Comparison of ENCODE assay signal across 24 cellular contexts in genomic region chr7:117071597-117071996, GRCh38.
DNase-seq lines count a peak whose midpoint lies in the region; ATAC-seq, FAIRE-seq and TF ChIP-seq lines count a peak whose summit lies in the region.
"Had no signal": no experiment of that assay in that cellular context is flagged by ENCODE, and none has a peak within 500 bp of the region (broad histone marks: within the 10 kb centered on the region; RNA-seq: fewer than 3 reads in every experiment).

No MANE protein-coding gene starts in this region.

- intact Hi-C loops in uterus (cut with DNase I; ENCODE audit: low total_unique reads) = no loop called here

- peaks cover 9% of the 10 kb centered on the region for H3K9me3 Mint-ChIP-seq in T-helper 2 cell treated with Interferon-gamma antibody and Interleukin-4, amounts not matched to agents 5 μg/mL and 100 μg/mL, for 36 hours

- H3K4me3 ChIP-seq in bronchial epithelial cell (ENCODE audit: low read depth, low read length) (no peak overlapping the region), gastroesophageal sphincter (no peak overlapping the region), uterus (no peak overlapping the region)
- H3K4me3 ChIP-seq: esophagus muscularis mucosa, left lung, SJCRH30 had no signal

- FAIRE-seq in bronchial epithelial cell (lab: Jason Lieb, UNC) = no peak
- FAIRE-seq: urothelium cell line had no signal

- TF ChIP-seq POLR2A in gastroesophageal sphincter (IDR thresholded peaks at IDR 0.05) = no peak
- no peak for TF ChIP-seq POLR2A in uterus (IDR thresholded peaks at IDR 0.05)

- no peak for TF ChIP-seq EP300 in gastroesophageal sphincter (IDR thresholded peaks at IDR 0.05)

- H3K27ac Mint-ChIP-seq in T-helper 2 cell treated with Interferon-gamma antibody and Interleukin-4, amounts not matched to agents 5 μg/mL and 100 μg/mL, for 36 hours = no peak overlapping the region
- H3K27ac Mint-ChIP-seq: activated CD8-positive, alpha-beta T cell treated with anti-CD3 and anti-CD28 coated beads for 36 hours; activated naive CD4-positive, alpha-beta T cell treated with anti-CD3 and anti-CD28 coated beads for 36 hours had no signal

- H3K4me1 Mint-ChIP-seq in T-helper 2 cell treated with Interferon-gamma antibody and Interleukin-4, amounts not matched to agents 5 μg/mL and 100 μg/mL, for 36 hours (ENCODE audit: low read depth) = peaks cover 11% of the 10 kb centered on the region

- H3K27ac ChIP-seq in gastroesophageal sphincter (no peak overlapping the region), uterus (no peak overlapping the region)
- H3K27ac ChIP-seq: SJCRH30 had no signal

- TF ChIP-seq CTCF in bronchial epithelial cell (IDR thresholded peaks at IDR 0.05; ENCODE audit: insufficient read depth, low read length, severe bottlenecking) = no peak
- TF ChIP-seq CTCF in gastroesophageal sphincter (IDR thresholded peaks at IDR 0.05) = no peak
- no peak for TF ChIP-seq CTCF in uterus (IDR thresholded peaks at IDR 0.05)

- no peaks in the 10 kb centered on the region for H3K36me3 Mint-ChIP-seq in T-helper 2 cell treated with Interferon-gamma antibody and Interleukin-4, amounts not matched to agents 5 μg/mL and 100 μg/mL, for 36 hours (ENCODE audit: low read depth)

- no peak overlapping the region for H3K4me3 Mint-ChIP-seq in T-helper 2 cell treated with Interferon-gamma antibody and Interleukin-4, amounts not matched to agents 5 μg/mL and 100 μg/mL, for 36 hours
- H3K4me3 Mint-ChIP-seq: activated CD8-positive, alpha-beta T cell treated with anti-CD3 and anti-CD28 coated beads for 36 hours; activated naive CD4-positive, alpha-beta T cell treated with anti-CD3 and anti-CD28 coated beads for 36 hours had no signal

- peaks cover 2% of the 10 kb centered on the region for H3K27me3 Mint-ChIP-seq in T-helper 2 cell treated with Interferon-gamma antibody and Interleukin-4, amounts not matched to agents 5 μg/mL and 100 μg/mL, for 36 hours (ENCODE audit: low read depth)
- H3K27me3 Mint-ChIP-seq: activated CD8-positive, alpha-beta T cell treated with anti-CD3 and anti-CD28 coated beads for 36 hours had no signal

- H3K9me3 ChIP-seq in gastroesophageal sphincter = no peaks in the 10 kb centered on the region
- H3K9me3 ChIP-seq in uterus = no peaks in the 10 kb centered on the region
- H3K9me3 ChIP-seq: esophagus muscularis mucosa had no signal

- H3K36me3 ChIP-seq in bronchial epithelial cell (ENCODE audit: control insufficient read depth, insufficient read depth, low read length) (no peaks in the 10 kb centered on the region), gastroesophageal sphincter (no peaks in the 10 kb centered on the region), uterus (no peaks in the 10 kb centered on the region)
- H3K36me3 ChIP-seq: esophagus muscularis mucosa, left lung, SJCRH30 had no signal

- no peak for ATAC-seq in gastroesophageal sphincter
- ATAC-seq: activated CD8-positive, alpha-beta T cell treated with anti-CD3 and anti-CD28 coated beads for 36 hours; left lung had no signal

- H3K4me1 ChIP-seq in gastroesophageal sphincter (peaks cover 0 to 37% (median 10%) of the 10 kb centered on the region in 3 donors), uterus (peaks cover 0 to 6% of the 10 kb centered on the region in 2 donors)

- H3K27me3 ChIP-seq in bronchial epithelial cell (ENCODE audit: control insufficient read depth, insufficient read depth, low read length) (no peaks in the 10 kb centered on the region), gastroesophageal sphincter (no peaks in the 10 kb centered on the region), uterus (no peaks in the 10 kb centered on the region)
- H3K27me3 ChIP-seq: esophagus muscularis mucosa, left lung, SJCRH30 had no signal

- DNase-seq in DMS 273 treated with DMSO at 0.1 percent for 48 hours (lab: John Stamatoyannopoulos, UW) (peak; percentile 73), NCI-H1105 treated with DMSO at 0.1 percent for 48 hours (lab: John Stamatoyannopoulos, UW) (peak; percentile 93), NCI-H2171 treated with DMSO at 0.1 percent for 48 hours (lab: John Stamatoyannopoulos, UW) (peak; percentile 84), bronchial epithelial cell (ENCODE audit: low read depth) (peak; percentile 33), HT-29 (ENCODE audit: low spot score) (no peak), uterus (no peak)
- DNase-seq in T-helper 2 cell treated with Interferon-gamma antibody and Interleukin-4, amounts not matched to agents 5 μg/mL and 100 μg/mL, for 36 hours (ENCODE audit: low spot score) = no peak
- DNase-seq: ACHN; activated CD4-positive, CD25-positive, alpha-beta regulatory T cell; activated CD8-positive, alpha-beta T cell treated with anti-CD3 and anti-CD28 coated beads for 36 hours; activated naive CD4-positive, alpha-beta T cell treated with anti-CD3 and anti-CD28 coated beads for 36 hours; activated T-cell treated with anti-CD3 and anti-CD28 coated beads, Interleukin-2, amount 50 U/mL, for 1 hour; aorta; C1 segment of cervical spinal cord; cerebellar nuclear complex; effector CD4-positive, alpha-beta T cell; left lung; midbrain; NCI-H526 treated with DMSO at 0.1 percent for 48 hours; SJCRH30; stimulated activated CD4-positive, alpha-beta T cell treated with anti-CD3 and anti-CD28 coated beads, Interleukin-4, amount 100 ng/mL, for 24 hours had no signal

- WGBS in gastroesophageal sphincter (ENCODE audit: low coverage in 1 of 2), 2 donors = 73 to 90% methylated on average over 2 of the region's 2 CpGs

Comparison
In these comparisons a context has a peak if more than half of its experiments do, and no peak if none do; other contexts are left out.
1. DNase-seq: peak in DMS 273 treated with DMSO at 0.1 percent for 48 hours (single experiment), NCI-H1105 treated with DMSO at 0.1 percent for 48 hours (single experiment), NCI-H2171 treated with DMSO at 0.1 percent for 48 hours (single experiment) and bronchial epithelial cell (single experiment); none in T-helper 2 cell treated with Interferon-gamma antibody and Interleukin-4, amounts not matched to agents 5 μg/mL and 100 μg/mL, for 36 hours (single experiment), HT-29 (single experiment) and uterus (0 of 2).